ENCODE assay signal across 20 cellular contexts in the genomic region with DNA sequence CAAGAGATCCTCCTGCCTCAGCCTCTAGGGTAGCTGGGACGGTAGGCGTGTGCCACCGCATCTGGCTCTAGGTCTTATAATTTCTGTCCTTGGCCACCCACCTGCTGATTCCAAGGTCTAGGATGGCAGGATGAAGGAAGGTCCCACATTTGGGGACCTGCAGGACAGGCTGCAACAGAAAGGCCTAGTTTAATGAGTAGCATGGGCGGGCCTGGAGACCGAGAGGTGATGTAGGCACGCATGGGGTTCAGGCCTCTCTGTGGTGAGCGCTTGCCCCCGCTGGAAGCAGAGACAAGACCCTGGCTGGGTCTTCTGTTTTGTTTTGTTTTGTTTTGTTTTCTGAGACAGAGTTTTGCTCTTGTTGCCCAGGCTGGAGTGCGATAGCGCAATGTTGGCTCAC. TPM values are rescaled to one million over a fixed set of nuclear protein-coding genes. Genes with fewer than 3 reads are reported as not detected.
DNase-seq lines count a peak whose midpoint lies in the region; ATAC-seq and TF ChIP-seq lines count a peak whose summit lies in the region.
"Had no signal": no experiment of that assay in that cellular context is flagged by ENCODE, and none has a peak within 500 bp of the region (broad histone marks: within the 10 kb centered on the region; RNA-seq: fewer than 3 reads in every experiment).

No MANE protein-coding gene starts in this region.

- no peaks in the 10 kb centered on the region for H3K9me3 Mint-ChIP-seq in activated T-cell treated with anti-CD3 and anti-CD28 coated beads, Interleukin-2, amount 50 U/mL, for 24 hours
- H3K9me3 Mint-ChIP-seq in activated T-cell treated with anti-CD3 and anti-CD28 coated beads, Interleukin-2, amount 50 U/mL, for 72 hours, result no peaks in the 10 kb centered on the region
- H3K9me3 Mint-ChIP-seq: H9 had no signal

- in situ Hi-C loops in brain microvascular endothelial cell (cut with HindIII; ENCODE audit: low pct_ligation_motif_present, low sequenced_read_pairs), result no loop called here

- no peak for DNase-seq in activated T-cell treated with anti-CD3 and anti-CD28 coated beads, Interleukin-2, amount 50 U/mL, for 24 hours
- DNase-seq in activated T-cell treated with anti-CD3 and anti-CD28 coated beads, Interleukin-2, amount 50 U/mL, for 72 hours, result no peak
- DNase-seq in T-helper 17 cell, result no peak
- no peak for DNase-seq in lower lobe of right lung
- DNase-seq in stomach, result no peak
- no peak for DNase-seq in brain microvascular endothelial cell
- no peak for DNase-seq in DMS53 treated with DMSO at 0.1 percent for 48 hours (lab: John Stamatoyannopoulos, UW; ENCODE audit: unreplicated experiment)
- no peak for DNase-seq in stimulated activated CD4-positive, alpha-beta T cell treated with anti-CD3 and anti-CD28 coated beads, Interleukin-1b, Interleukin-23, amount 100 ng/mL, for 48 hours
- DNase-seq: C1 segment of cervical spinal cord, H9, NCI-H1417, NCI-H1930, NCI-H2171, NCI-H446, NCI-H748 treated with DMSO at 0.1 percent for 48 hours had no signal

- no peaks in the 10 kb centered on the region for H3K36me3 ChIP-seq in lower lobe of right lung
- no peaks in the 10 kb centered on the region for H3K36me3 ChIP-seq in stomach
- no peaks in the 10 kb centered on the region for H3K36me3 ChIP-seq in brain microvascular endothelial cell (replicated peaks)
- H3K36me3 ChIP-seq: SJCRH30 had no signal

- H3K4me3 Mint-ChIP-seq in activated T-cell treated with anti-CD3 and anti-CD28 coated beads, Interleukin-2, amount 50 U/mL, for 24 hours, result no peak overlapping the region
- H3K4me3 Mint-ChIP-seq in activated T-cell treated with anti-CD3 and anti-CD28 coated beads, Interleukin-2, amount 50 U/mL, for 72 hours, result no peak overlapping the region
- no peak overlapping the region for H3K4me3 Mint-ChIP-seq in T-helper 17 cell

- TF ChIP-seq POLR2A in stomach (IDR thresholded peaks at IDR 0.05), result no peak

- H3K4me1 ChIP-seq in lower lobe of right lung (peaks cover 59% of the 10 kb centered on the region), stomach (peaks cover 10 to 48% (median 32%) of the 10 kb centered on the region in 4 donors)

- no peaks in the 10 kb centered on the region for H3K9me3 ChIP-seq in T-helper 17 cell (ENCODE audit: control insufficient read depth, low read length, poor library complexity, severe bottlenecking)
- no peaks in the 10 kb centered on the region for H3K9me3 ChIP-seq in lower lobe of right lung
- no peaks in the 10 kb centered on the region for H3K9me3 ChIP-seq in stomach
- H3K9me3 ChIP-seq: A549, SJCRH30 had no signal

- H3K4me3 ChIP-seq in lower lobe of right lung, result no peak overlapping the region
- no peak overlapping the region for H3K4me3 ChIP-seq in stomach
- no peak overlapping the region for H3K4me3 ChIP-seq in brain microvascular endothelial cell (ENCODE audit: low read depth, low read length)
- H3K4me3 ChIP-seq: A549, SJCRH30 had no signal

- peak overlapping the region; percentile 18 for H3K27ac Mint-ChIP-seq in activated T-cell treated with anti-CD3 and anti-CD28 coated beads, Interleukin-2, amount 50 U/mL, for 24 hours
- no peak overlapping the region for H3K27ac Mint-ChIP-seq in activated T-cell treated with anti-CD3 and anti-CD28 coated beads, Interleukin-2, amount 50 U/mL, for 72 hours
- peak overlapping the region; percentile 11 for H3K27ac Mint-ChIP-seq in T-helper 17 cell

- TF ChIP-seq EP300 in stomach (IDR thresholded peaks at IDR 0.05), result no peak

- intact Hi-C loops in lower lobe of right lung (cut with DNase I), result no loop called here
- intact Hi-C loops in stomach (cut with DNase I; ENCODE audit: low total_unique reads), result no loop called here

- no peak for TF ChIP-seq CTCF in lower lobe of right lung (IDR thresholded peaks at IDR 0.05)
- TF ChIP-seq CTCF in stomach (IDR thresholded peaks at IDR 0.05), result no peak
- TF ChIP-seq CTCF in brain microvascular endothelial cell (IDR thresholded peaks at IDR 0.05; ENCODE audit: low read depth, low read length, missing control alignments), result no peak

- no peaks in the 10 kb centered on the region for H3K27me3 Mint-ChIP-seq in activated T-cell treated with anti-CD3 and anti-CD28 coated beads, Interleukin-2, amount 50 U/mL, for 24 hours
- H3K27me3 Mint-ChIP-seq in activated T-cell treated with anti-CD3 and anti-CD28 coated beads, Interleukin-2, amount 50 U/mL, for 72 hours (ENCODE audit: low read depth), result no peaks in the 10 kb centered on the region
- H3K27me3 Mint-ChIP-seq in T-helper 17 cell, result no peaks in the 10 kb centered on the region

- 95 to 98% (median 96%) methylated on average over 10 of the region's 10 CpGs for WGBS in stomach, 5 donors

- no peaks in the 10 kb centered on the region for H3K36me3 Mint-ChIP-seq in activated T-cell treated with anti-CD3 and anti-CD28 coated beads, Interleukin-2, amount 50 U/mL, for 24 hours (ENCODE audit: low read depth)
- no peaks in the 10 kb centered on the region for H3K36me3 Mint-ChIP-seq in activated T-cell treated with anti-CD3 and anti-CD28 coated beads, Interleukin-2, amount 50 U/mL, for 72 hours (ENCODE audit: insufficient read depth in 2 of 2)
- H3K36me3 Mint-ChIP-seq in T-helper 17 cell (ENCODE audit: low read depth), result no peaks in the 10 kb centered on the region

- peaks cover 30% of the 10 kb centered on the region for H3K4me1 Mint-ChIP-seq in activated T-cell treated with anti-CD3 and anti-CD28 coated beads, Interleukin-2, amount 50 U/mL, for 24 hours (ENCODE audit: low read depth)
- H3K4me1 Mint-ChIP-seq in activated T-cell treated with anti-CD3 and anti-CD28 coated beads, Interleukin-2, amount 50 U/mL, for 72 hours (ENCODE audit: low read depth), result peaks cover 34% of the 10 kb centered on the region
- H3K4me1 Mint-ChIP-seq in T-helper 17 cell, result peaks cover 17% of the 10 kb centered on the region

- ATAC-seq in activated T-cell treated with anti-CD3 and anti-CD28 coated beads, Interleukin-2, amount 50 U/mL, for 72 hours (replicated peaks in 1 of 2), result no peak
- ATAC-seq in T-helper 17 cell, result no peak
- ATAC-seq in lower lobe of right lung, result no peak
- ATAC-seq: A549 had no signal

- H3K27ac ChIP-seq in lower lobe of right lung (peak overlapping the region; percentile 9), stomach (peak overlapping the region in 4 of 5 donors; percentile 11 to 68 (median 45)), brain microvascular endothelial cell (no peak overlapping the region)
- H3K27ac ChIP-seq: A549, RWPE1, SJCRH30 had no signal

- no peaks in the 10 kb centered on the region for H3K27me3 ChIP-seq in lower lobe of right lung (ENCODE audit: low read depth)
- peaks cover 0 to 22% (median 0%) of the 10 kb centered on the region in 3 donors for H3K27me3 ChIP-seq in stomach
- peaks cover 9% of the 10 kb centered on the region for H3K27me3 ChIP-seq in brain microvascular endothelial cell (replicated peaks)
- H3K27me3 ChIP-seq: SJCRH30 had no signal

RNA-seq across cellular contexts. Expression of a gene that starts 33.7 kb away (rescaled TPM):
- not detected for total RNA-seq in activated T-cell treated with anti-CD3 and anti-CD28 coated beads, Interleukin-2, amount 50 U/mL, for 72 hours
- total RNA-seq in T-helper 17 cell (not detected), lower lobe of right lung (not detected), stomach (not detected)
- polyA plus RNA-seq in stomach, result not detected
- total RNA-seq: HT1080, PC-3 had no signal
- polyA plus RNA-seq: A549 had no signal

RNA-seq across cellular contexts. Expression of a gene that starts 51.1 kb away (rescaled TPM):
- 100 to 1,000 TPM in 1 of 2 donors, 10 to 100 TPM in 1; 78.9 to 104 TPM for total RNA-seq in activated T-cell treated with anti-CD3 and anti-CD28 coated beads, Interleukin-2, amount 50 U/mL, for 72 hours
- total RNA-seq in T-helper 17 cell (under 1 TPM; 0.40 to 0.44 TPM), lower lobe of right lung (1.8 TPM), stomach (10 to 100 TPM in 1 of 5 donors, 1 to 10 TPM in 3, not detected in 1; 3.9 to 10.5 (median 5.4) TPM)
- 10 to 100 TPM in 2 of 3 donors, 1 to 10 TPM in 1; 3.4 to 10.3 (median 10.1) TPM for polyA plus RNA-seq in stomach

Comparison
In these comparisons a context has a peak if more than half of its experiments do, and no peak if none do; other contexts are left out.
1. RNA of a gene that starts 51.1 kb away (total RNA-seq): 78.9 to 104 TPM in activated T-cell treated with anti-CD3 and anti-CD28 coated beads, Interleukin-2, amount 50 U/mL, for 72 hours; 3.9 to 10.5 TPM in stomach, 1.8 TPM in lower lobe of right lung (single experiment) and 0.40 to 0.44 TPM in T-helper 17 cell; every median in the first group is over 4 times any median in the second.